ENCODE assay signal across 16 cellular contexts in the genomic region with DNA sequence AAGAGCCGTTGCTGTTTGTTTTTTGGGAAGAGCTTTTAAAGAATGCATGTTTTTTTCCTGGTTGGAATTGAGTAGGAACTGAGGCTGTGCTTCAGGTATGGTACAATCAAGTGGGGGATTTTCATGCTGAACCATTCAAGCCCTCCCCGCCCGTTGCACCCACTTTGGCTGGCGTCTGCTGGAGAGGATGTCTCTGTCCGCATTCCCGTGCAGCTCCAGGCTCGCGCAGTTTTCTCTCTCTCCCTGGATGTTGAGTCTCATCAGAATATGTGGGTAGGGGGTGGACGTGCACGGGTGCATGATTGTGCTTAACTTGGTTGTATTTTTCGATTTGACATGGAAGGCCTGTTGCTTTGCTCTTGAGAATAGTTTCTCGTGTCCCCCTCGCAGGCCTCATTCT.
"Had no signal": no experiment of that assay in that cellular context is flagged by ENCODE, and none has a peak within 500 bp of the region (broad histone marks: within the 10 kb centered on the region; RNA-seq: fewer than 3 reads in every experiment).

No MANE protein-coding gene starts in this region.

- H3K4me1 ChIP-seq: tibial artery had no signal

- DNase-seq: activated CD4-positive, alpha-beta T cell treated with anti-CD3 and anti-CD28 coated beads for 4 hours; activated T-cell treated with anti-CD3 and anti-CD28 coated beads, Interleukin-2, amount 50 U/mL, for 24 hours; central memory CD4-positive, alpha-beta T cell; effector memory CD4-positive, alpha-beta T cell; erythroblast; left ventricle myocardium superior; mesenchymal stem cell; ovary; stimulated activated CD4-positive, alpha-beta T cell treated with anti-CD3 and anti-CD28 coated beads, Interleukin-4, amount 100 ng/mL, for 4 hours; T-helper 9 cell; tibial artery had no signal

- H3K9me3 ChIP-seq: ovary, SJSA1, tibial artery had no signal

- H3K27ac Mint-ChIP-seq: natural killer cell treated with Interleukin-12 subunit alpha and Interleukin-12 subunit beta and Interleukin-15 and Interleukin-18, amount 100 ng/mL, for 72 hours had no signal

- ATAC-seq: left ventricle myocardium superior; natural killer cell treated with Interleukin-12 subunit alpha and Interleukin-12 subunit beta and Interleukin-15 and Interleukin-18, amount 100 ng/mL, for 72 hours had no signal

- H3K36me3 ChIP-seq: ovary had no signal

- H3K27me3 ChIP-seq: hepatocyte, ovary, SJSA1, tibial artery had no signal

- H2AFZ ChIP-seq: hepatocyte had no signal

- H3K27me3 Mint-ChIP-seq: activated T-cell treated with anti-CD3 and anti-CD28 coated beads, Interleukin-2, amount 50 U/mL, for 24 hours; natural killer cell treated with Interleukin-12 subunit alpha and Interleukin-12 subunit beta and Interleukin-15 and Interleukin-18, amount 100 ng/mL, for 72 hours had no signal

- H3K79me2 ChIP-seq: hepatocyte had no signal

- H3K9me3 Mint-ChIP-seq: activated T-cell treated with anti-CD3 and anti-CD28 coated beads, Interleukin-2, amount 50 U/mL, for 24 hours had no signal

- H3K27ac ChIP-seq: hepatocyte, ovary, SJSA1, skin epidermis, tibial artery, VCaP had no signal

- H3K4me3 Mint-ChIP-seq: activated T-cell treated with anti-CD3 and anti-CD28 coated beads, Interleukin-2, amount 50 U/mL, for 24 hours; natural killer cell treated with Interleukin-12 subunit alpha and Interleukin-12 subunit beta and Interleukin-15 and Interleukin-18, amount 100 ng/mL, for 72 hours had no signal

- H3K4me2 ChIP-seq: hepatocyte had no signal

- H3K4me3 ChIP-seq: hepatocyte, ovary, SJSA1, skin epidermis, tibial artery had no signal
